9 cellular contexts compared by ENCODE assay signal in the genomic region with DNA sequence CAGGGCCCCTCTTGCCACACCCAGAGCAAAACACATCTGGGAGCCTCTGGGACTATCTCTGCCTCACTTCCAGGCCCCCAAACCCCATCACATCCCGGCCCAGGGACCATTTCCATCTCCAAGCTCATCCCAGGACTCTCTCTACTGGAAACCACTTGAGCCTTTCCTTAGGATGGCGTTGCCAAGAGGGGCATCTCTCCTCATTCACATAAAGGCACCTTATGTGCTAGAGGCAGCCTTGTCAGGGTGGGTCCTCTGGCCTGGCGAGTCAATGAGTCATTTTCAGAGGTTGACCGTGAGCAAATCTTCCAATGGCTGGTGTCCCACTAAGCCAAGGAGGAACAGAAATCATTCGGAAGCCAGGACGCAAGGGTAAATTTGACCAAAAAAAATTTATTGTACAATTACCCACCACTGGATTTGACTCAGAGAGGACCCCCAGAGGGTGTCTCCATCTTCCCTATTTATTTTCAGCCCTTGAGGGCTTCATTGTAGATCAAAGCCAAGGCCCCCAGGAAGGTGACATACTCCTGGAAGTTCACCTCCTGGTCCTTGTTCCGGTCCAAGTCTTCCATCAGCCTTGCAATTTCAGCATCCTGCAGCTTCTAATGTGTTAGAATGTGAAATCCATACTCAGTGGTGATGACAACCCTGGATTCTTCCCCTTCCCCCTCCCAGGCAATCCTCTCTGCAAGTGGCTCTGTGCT. TPM values are rescaled to one million over a fixed set of nuclear protein-coding genes. Genes with fewer than 3 reads are reported as not detected.
DNase-seq lines count a peak whose midpoint lies in the region; ATAC-seq and TF ChIP-seq lines count a peak whose summit lies in the region.
"Had no signal": no experiment of that assay in that cellular context is flagged by ENCODE, and none has a peak within 500 bp of the region (broad histone marks: within the 10 kb centered on the region; RNA-seq: fewer than 3 reads in every experiment).

No MANE protein-coding gene starts in this region.

- H3K36me3 ChIP-seq in BLaER1 treated with 17β-estradiol and CSF1 and Interleukin-3, amounts not matched to agents 10 nM and 100 nM: peaks cover 0 to 9% (median 0%) of the 10 kb centered on the region in 11 experiments; a peak in 3 of 22 replicates
- H3K36me3 ChIP-seq in osteoblast (ENCODE audit: insufficient read depth, low read length): peaks cover 4% of the 10 kb centered on the region

- H3K9me3 ChIP-seq in BLaER1 treated with 17β-estradiol and CSF1 and Interleukin-3, amounts not matched to agents 10 nM and 100 nM (replicated peaks in 1 of 11): no peaks in the 10 kb centered on the region
- no peaks in the 10 kb centered on the region for H3K9me3 ChIP-seq in osteoblast (ENCODE audit: low read depth, low read length)

- H2AFZ ChIP-seq in osteoblast (ENCODE audit: low read length): no peak overlapping the region

- peaks cover 19% of the 10 kb centered on the region for H3K79me2 ChIP-seq in osteoblast (ENCODE audit: insufficient read depth, low read length)

- peak overlapping the region in 3 of 11 experiments; percentile 82 to 84 (median 83); a peak in 5 of 22 replicates for H3K9ac ChIP-seq in BLaER1 treated with 17β-estradiol and CSF1 and Interleukin-3, amounts not matched to agents 10 nM and 100 nM

- H3K27me3 ChIP-seq in BLaER1 treated with 17β-estradiol and CSF1 and Interleukin-3, amounts not matched to agents 10 nM and 100 nM: peaks cover 0 to 23% (median 5%) of the 10 kb centered on the region in 11 experiments; a peak in 12 of 22 replicates
- H3K27me3 ChIP-seq in osteoblast (ENCODE audit: insufficient read depth, low read length): no peaks in the 10 kb centered on the region

- H3K4me3 ChIP-seq in BLaER1 treated with 17β-estradiol and CSF1 and Interleukin-3, amounts not matched to agents 10 nM and 100 nM: peak overlapping the region in 6 of 10 experiments; percentile 54 to 75 (median 66); a peak in 10 of 20 replicates
- H3K4me3 ChIP-seq in epithelial cell of esophagus (ENCODE audit: low read length): peak overlapping the region; percentile 68
- H3K4me3 ChIP-seq in osteoblast (ENCODE audit: insufficient read depth, low read length): peak overlapping the region; percentile 85

- peak; percentile 84 for DNase-seq in RKO (ENCODE audit: low spot score)
- DNase-seq in epithelial cell of esophagus (ENCODE audit: low read depth): peak; percentile 37
- peak; percentile 82 for DNase-seq in osteoblast (ENCODE audit: insufficient read length, low spot score, missing footprints)
- DNase-seq in NCI-H1694 (lab: John Stamatoyannopoulos, UW): no peak
- no peak for DNase-seq in SIG-M5 treated with dmso at 0.1 percent for 504 hours (lab: John Stamatoyannopoulos, UW; ENCODE audit: unreplicated experiment)
- no peak for DNase-seq in medulla oblongata (ENCODE audit: extremely low spot score)

- TF ChIP-seq CTCF in epithelial cell of esophagus (IDR thresholded peaks at IDR 0.05; ENCODE audit: insufficient read depth, low read depth, low read length, missing control alignments) (no peak), osteoblast (IDR thresholded peaks at IDR 0.05; ENCODE audit: extremely low read depth, low read depth, low read length) (no peak)

- H3K4me1 ChIP-seq in BLaER1 treated with 17β-estradiol and CSF1 and Interleukin-3, amounts not matched to agents 10 nM and 100 nM: peaks cover 46 to 78% (median 65%) of the 10 kb centered on the region in 10 experiments
- H3K4me1 ChIP-seq in osteoblast (ENCODE audit: insufficient read depth, low read length): peaks cover 35% of the 10 kb centered on the region

- ATAC-seq in HG03342 (IDR thresholded peaks at IDR 0.05; ENCODE audit: unreplicated experiment): no peak

- peak overlapping the region in 10 of 11 experiments; percentile 72 to 97 (median 94); a peak in 18 of 22 replicates for H3K4me2 ChIP-seq in BLaER1 treated with 17β-estradiol and CSF1 and Interleukin-3, amounts not matched to agents 10 nM and 100 nM
- H3K4me2 ChIP-seq in osteoblast (ENCODE audit: insufficient read depth, low read length): peak overlapping the region; percentile 92

- H3K27ac ChIP-seq in BLaER1 treated with 17β-estradiol and CSF1 and Interleukin-3, amounts not matched to agents 10 nM and 100 nM: peak overlapping the region in 2 of 11 experiments; percentile 15 to 70; a peak in 2 of 22 replicates
- peak overlapping the region; percentile 94 for H3K27ac ChIP-seq in osteoblast (ENCODE audit: low read depth, low read length)

- no peaks in the 10 kb centered on the region for H4K20me1 ChIP-seq in BLaER1 treated with 17β-estradiol and CSF1 and Interleukin-3, amounts not matched to agents 10 nM and 100 nM
- peaks cover 8% of the 10 kb centered on the region for H4K20me1 ChIP-seq in osteoblast (ENCODE audit: insufficient read depth, low read length)

RNA-seq across cellular contexts. Expression of a gene that starts 1.4 kb away (rescaled TPM):
- total RNA-seq in osteoblast: 1,187 and 1,317 TPM in 2 replicates

RNA-seq across cellular contexts. Expression of a gene that starts 6.4 kb away (rescaled TPM):
- not detected in 2 replicates for total RNA-seq in osteoblast

RNA-seq across cellular contexts. Expression of a gene that starts 11.2 kb away (rescaled TPM):
- total RNA-seq in osteoblast: 21.5 and 63.0 TPM in 2 replicates

RNA-seq across cellular contexts. Expression of a gene that starts 14.7 kb away (rescaled TPM):
- 4.4 and 7.6 TPM in 2 replicates for total RNA-seq in osteoblast
- total RNA-seq: GM12878 had no signal

RNA-seq across cellular contexts. Expression of a gene that starts 31.3 kb away (rescaled TPM):
- total RNA-seq in osteoblast: 1.8 and 2.1 TPM in 2 replicates

Comparison
In these comparisons a context has a peak if more than half of its experiments do, and no peak if none do; other contexts are left out.
1. DNase-seq: peak in RKO (single experiment), epithelial cell of esophagus (single experiment) and osteoblast (single experiment); none in NCI-H1694 (single experiment), SIG-M5 treated with dmso at 0.1 percent for 504 hours (single experiment) and medulla oblongata (single experiment).
2. Peak in every context shown above with its lines, with median percentiles within 50 percentile points of each other: H3K4me3 ChIP-seq.